Comparison of ENCODE assay signal across 8 cellular contexts in the genomic region with DNA sequence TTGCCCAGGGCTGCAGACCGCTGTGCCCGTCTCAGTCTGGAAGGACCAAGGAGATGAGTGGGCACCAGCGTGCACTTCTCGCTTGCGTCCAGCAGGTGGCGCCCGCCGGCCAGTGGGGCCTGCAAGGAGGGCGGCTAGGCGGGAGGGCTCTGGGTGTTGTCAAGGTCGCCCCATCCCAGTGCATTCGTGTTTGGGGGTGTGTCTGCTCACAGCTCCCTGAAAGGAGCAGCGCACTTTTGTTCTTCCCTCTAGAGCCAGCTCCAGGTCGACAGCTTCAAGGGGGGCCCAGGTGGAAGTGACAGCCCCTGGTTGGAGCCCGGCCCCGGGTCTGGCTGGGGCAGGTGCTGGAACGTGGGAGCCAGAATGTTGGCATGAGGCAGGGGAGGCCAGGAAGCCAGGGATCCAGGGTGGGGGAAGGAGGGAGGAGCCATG. TPM values are rescaled to one million over a fixed set of nuclear protein-coding genes. Genes with fewer than 3 reads are reported as not detected.
A peak's percentile ranks its signal among the peaks of the same experiment; 100 is the strongest.
DNase-seq lines count a peak whose midpoint lies in the region; ATAC-seq and TF ChIP-seq lines count a peak whose summit lies in the region.

No MANE protein-coding gene starts in this region.

- ATAC-seq in effector memory CD8-positive, alpha-beta T cell (replicated peaks), result peak; percentile 65
- no peak for ATAC-seq in GM21786 (IDR thresholded peaks at IDR 0.05; ENCODE audit: unreplicated experiment)

- no peak overlapping the region for H3K4me3 ChIP-seq in BE2C (ENCODE audit: low read depth, low read length)

- POLR2A ChIA-PET in HEK293T (lab: Yijun Ruan, JAX), result no interaction called here

- H3K4me3 Mint-ChIP-seq in effector memory CD8-positive, alpha-beta T cell, result no peak overlapping the region

- CTCF ChIA-PET in HEK293T (lab: Yijun Ruan, JAX), result interaction anchor here (1.3 kb wide), 1 partner anchor 27 kb away, joined by 4 read pairs; no protein-coding TSS in a partner anchor

- peaks cover 11 to 45% of the 10 kb centered on the region in 2 donors for H3K27me3 Mint-ChIP-seq in effector memory CD8-positive, alpha-beta T cell

- no peaks in the 10 kb centered on the region for H3K36me3 ChIP-seq in BE2C

- H3K27ac Mint-ChIP-seq in effector memory CD8-positive, alpha-beta T cell, result no peak overlapping the region

- no peaks in the 10 kb centered on the region for H3K36me3 Mint-ChIP-seq in effector memory CD8-positive, alpha-beta T cell (ENCODE audit: insufficient read depth)

- peaks cover 1 to 11% of the 10 kb centered on the region in 2 donors for H3K4me1 Mint-ChIP-seq in effector memory CD8-positive, alpha-beta T cell (ENCODE audit: low read depth in 2 of 2)

- peaks cover 6% of the 10 kb centered on the region for H3K27me3 ChIP-seq in BE2C

- no peaks in the 10 kb centered on the region for H3K9me3 Mint-ChIP-seq in effector memory CD8-positive, alpha-beta T cell

- DNase-seq in BE2C (peak; percentile 83), HEK293T (ENCODE audit: extremely low spot score) (peak; percentile 87), NCI-H82 treated with DMSO at 0.1 percent for 48 hours (lab: John Stamatoyannopoulos, UW; ENCODE audit: unreplicated experiment) (peak; percentile 0), midbrain (lab: John Stamatoyannopoulos, UW) (peak; percentile 70)
- DNase-seq in activated CD8-positive, alpha-beta memory T cell treated with anti-CD3 and anti-CD28 coated beads for 1 hour (ENCODE audit: extremely low read depth in 1 of 2, low read depth in 1 of 2), result peak; percentile 38 to 61
- peak; percentile 70 to 78 (median 76) for DNase-seq in effector memory CD8-positive, alpha-beta T cell
- DNase-seq in stimulated activated CD8-positive, alpha-beta memory T cell treated with anti-CD3 and anti-CD28 coated beads, Interleukin-4, amount 100 ng/mL, for 24 hours (ENCODE audit: low read depth), result peak; percentile 66

- peak; percentile 95 for TF ChIP-seq CTCF in BE2C (IDR thresholded peaks at IDR 0.05; ENCODE audit: low read depth, low read length)

- H3K4me1 ChIP-seq in BE2C, result no peaks in the 10 kb centered on the region

- H3K9me3 ChIP-seq in BE2C, result no peaks in the 10 kb centered on the region

TF ChIP-seq in HEK293T, 16 proteins besides CTCF, POLR2A, EP300 and RAD21:
- TF ChIP-seq FOXK2 (IDR thresholded peaks at IDR 0.05) (no peak), ARNT (IDR thresholded peaks at IDR 0.05) (no peak), HDGF (IDR thresholded peaks at IDR 0.05; ENCODE audit: borderline replicate concordance) (no peak), SUZ12 (IDR thresholded peaks at IDR 0.05) (no peak), LEF1 (IDR thresholded peaks at IDR 0.05; ENCODE audit: borderline replicate concordance) (no peak), FOXM1 (IDR thresholded peaks at IDR 0.05; ENCODE audit: borderline replicate concordance) (no peak), ELF4 (IDR thresholded peaks at IDR 0.05) (no peak), CTBP1 (IDR thresholded peaks at IDR 0.05; ENCODE audit: borderline replicate concordance) (no peak), TARDBP (IDR thresholded peaks at IDR 0.05) (no peak), NFRKB (IDR thresholded peaks at IDR 0.05) (no peak), SP1 (IDR thresholded peaks at IDR 0.05) (no peak), ZNF384 (IDR thresholded peaks at IDR 0.05) (no peak), FOXA1 (IDR thresholded peaks at IDR 0.05) (no peak), L3MBTL2 (conservative IDR thresholded peaks at IDR 0.05) (no peak)
- TF ChIP-seq, protein P1, sequence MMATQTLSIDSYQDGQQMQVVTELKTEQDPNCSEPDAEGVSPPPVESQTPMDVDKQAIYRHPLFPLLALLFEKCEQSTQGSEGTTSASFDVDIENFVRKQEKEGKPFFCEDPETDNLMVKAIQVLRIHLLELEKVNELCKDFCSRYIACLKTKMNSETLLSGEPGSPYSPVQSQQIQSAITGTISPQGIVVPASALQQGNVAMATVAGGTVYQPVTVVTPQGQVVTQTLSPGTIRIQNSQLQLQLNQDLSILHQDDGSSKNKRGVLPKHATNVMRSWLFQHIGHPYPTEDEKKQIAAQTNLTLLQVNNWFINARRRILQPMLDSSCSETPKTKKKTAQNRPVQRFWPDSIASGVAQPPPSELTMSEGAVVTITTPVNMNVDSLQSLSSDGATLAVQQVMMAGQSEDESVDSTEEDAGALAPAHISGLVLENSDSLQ (IDR thresholded peaks at IDR 0.05), result no peak

RNA-seq across cellular contexts. Expression of a gene that starts 23.4 kb away (rescaled TPM):
- not detected for polyA plus RNA-seq in BE2C (2012; ENCODE audit: insufficient read depth, insufficient read length, low read depth)

RNA-seq across cellular contexts. Expression of a gene that starts 45.3 kb away (rescaled TPM):
- polyA plus RNA-seq in BE2C (2012; ENCODE audit: insufficient read depth, insufficient read length, low read depth), result 4.3 TPM

Comparison
In these comparisons a context has a peak if more than half of its experiments do, and no peak if none do; other contexts are left out.
1. DNase-seq: peak in every context shown above with its lines; median percentile 87 in HEK293T; 83 in BE2C; 76 in effector memory CD8-positive, alpha-beta T cell; 70 in midbrain; 66 in stimulated activated CD8-positive, alpha-beta memory T cell treated with anti-CD3 and anti-CD28 coated beads, Interleukin-4, amount 100 ng/mL, for 24 hours; 50 in activated CD8-positive, alpha-beta memory T cell treated with anti-CD3 and anti-CD28 coated beads for 1 hour; 0 in NCI-H82 treated with DMSO at 0.1 percent for 48 hours.